10 cellular contexts compared by ENCODE assay signal in the genomic region with DNA sequence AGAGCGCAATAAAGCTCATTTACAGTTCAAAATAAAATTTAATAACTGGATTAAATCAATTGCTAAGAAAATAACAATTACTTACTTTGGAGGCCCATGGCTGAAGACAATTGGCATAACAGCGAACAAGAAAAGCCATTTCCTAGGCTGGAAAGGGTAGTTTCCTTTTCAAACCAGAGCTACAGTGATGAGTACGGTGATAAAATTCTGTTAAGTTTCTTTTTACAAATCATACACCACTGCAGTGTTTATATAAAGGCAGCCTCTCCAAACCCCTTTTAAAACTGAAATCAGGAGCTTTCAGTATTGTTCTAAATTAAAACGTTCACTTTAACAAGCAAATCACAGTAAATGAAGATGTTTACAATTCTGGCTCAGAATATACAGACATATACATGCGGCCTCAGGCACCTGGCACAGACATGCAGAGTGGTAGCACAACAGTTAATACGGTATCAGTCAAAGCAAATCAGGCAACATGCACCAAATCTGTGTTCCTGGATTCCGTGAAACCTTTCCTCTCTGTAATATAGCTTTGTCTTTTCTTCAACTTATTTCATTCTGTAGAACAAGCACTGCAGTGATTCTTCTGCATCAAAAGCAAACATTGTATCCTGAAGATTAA.
DNase-seq lines count a peak whose midpoint lies in the region; ATAC-seq and TF ChIP-seq lines count a peak whose summit lies in the region.
"Had no signal": no experiment of that assay in that cellular context is flagged by ENCODE, and none has a peak within 500 bp of the region (broad histone marks: within the 10 kb centered on the region; RNA-seq: fewer than 3 reads in every experiment).

No MANE protein-coding gene starts in this region.

- no peaks in the 10 kb centered on the region for H3K27me3 Mint-ChIP-seq in GM23338 (ENCODE audit: insufficient read depth, low read depth, poor library complexity)
- no peaks in the 10 kb centered on the region for H3K27me3 Mint-ChIP-seq in activated naive CD8-positive, alpha-beta T cell treated with anti-CD3 and anti-CD28 coated beads, Interleukin-2, amount 50 U/mL, for 24 hours
- H3K27me3 Mint-ChIP-seq in Caco-2 (ENCODE audit: insufficient read depth, unreplicated experiment), result no peaks in the 10 kb centered on the region

- no peak overlapping the region for H3K4me3 Mint-ChIP-seq in GM23338
- peak overlapping the region; percentile 78 for H3K4me3 Mint-ChIP-seq in activated naive CD8-positive, alpha-beta T cell treated with anti-CD3 and anti-CD28 coated beads, Interleukin-2, amount 50 U/mL, for 24 hours
- no peak overlapping the region for H3K4me3 Mint-ChIP-seq in Caco-2 (ENCODE audit: unreplicated experiment)

- H3K36me3 ChIP-seq in GM23338 (ENCODE audit: insufficient read depth) (no peaks in the 10 kb centered on the region), Caco-2 (ENCODE audit: control insufficient read depth, insufficient read depth, low read length) (no peaks in the 10 kb centered on the region)

- H3K36me3 Mint-ChIP-seq in GM23338 (ENCODE audit: low read depth) (no peaks in the 10 kb centered on the region), Caco-2 (ENCODE audit: insufficient read depth, unreplicated experiment) (peaks cover 2% of the 10 kb centered on the region)
- peaks cover 13% of the 10 kb centered on the region for H3K36me3 Mint-ChIP-seq in activated naive CD8-positive, alpha-beta T cell treated with anti-CD3 and anti-CD28 coated beads, Interleukin-2, amount 50 U/mL, for 24 hours (ENCODE audit: low read depth)

- TF ChIP-seq CTCF in GM23338 (conservative IDR thresholded peaks at IDR 0.05; ENCODE audit: low read depth in 2 of 2), result no peak
- no peak for TF ChIP-seq CTCF in Caco-2 (IDR thresholded peaks at IDR 0.05; ENCODE audit: insufficient read depth in 1 of 2, low read depth in 1 of 2, low read length in 1 of 2, severe bottlenecking in 1 of 2, unreplicated experiment in 1 of 2)

- POLR2A ChIA-PET in Caco-2 (lab: Charles Lee), result no interaction called here

- no peak overlapping the region for H3K4me2 ChIP-seq in GM23338

- ATAC-seq in GM23338 (no peak), GM18907 (IDR thresholded peaks at IDR 0.05; ENCODE audit: unreplicated experiment) (no peak), HG02884 (IDR thresholded peaks at IDR 0.05; ENCODE audit: unreplicated experiment) (no peak)
- peak; percentile 55 for ATAC-seq in activated naive CD8-positive, alpha-beta T cell treated with anti-CD3 and anti-CD28 coated beads, Interleukin-2, amount 50 U/mL, for 24 hours

- no peaks in the 10 kb centered on the region for H3K9me3 Mint-ChIP-seq in GM23338
- H3K9me3 Mint-ChIP-seq in activated naive CD8-positive, alpha-beta T cell treated with anti-CD3 and anti-CD28 coated beads, Interleukin-2, amount 50 U/mL, for 24 hours, result no peaks in the 10 kb centered on the region
- H3K9me3 Mint-ChIP-seq in Caco-2 (ENCODE audit: unreplicated experiment), result no peaks in the 10 kb centered on the region

- H3K9me3 ChIP-seq in Caco-2, result no peaks in the 10 kb centered on the region

- peaks cover 7% of the 10 kb centered on the region; the same call in 1 of the 2 replicates for H4K20me1 ChIP-seq in GM23338 (replicated peaks; ENCODE audit: insufficient read depth)

- H3K27ac Mint-ChIP-seq in GM23338 (peak overlapping the region; percentile 50; the same call in 1 of the 2 replicates), Caco-2 (ENCODE audit: unreplicated experiment) (no peak overlapping the region)
- H3K27ac Mint-ChIP-seq in activated naive CD8-positive, alpha-beta T cell treated with anti-CD3 and anti-CD28 coated beads, Interleukin-2, amount 50 U/mL, for 24 hours, result peak overlapping the region; percentile 81

- H3F3A ChIP-seq in GM23338 (replicated peaks; ENCODE audit: low read depth), result no peaks in the 10 kb centered on the region

- intact Hi-C loops in Caco-2 (cut with micrococcal nuclease; ENCODE audit: unreplicated experiment), result no loop called here

- H3K79me2 ChIP-seq in GM23338 (replicated peaks; ENCODE audit: insufficient read depth), result no peaks in the 10 kb centered on the region

- no TSS peak for BruUV-seq in Caco-2 (replicated peaks; lab: Mats Ljungman, UMichigan)

- peak; percentile 45 for DNase-seq in Ammon's horn (ENCODE audit: low spot score)
- no peak for DNase-seq in GM23338 (ENCODE audit: low spot score)
- no peak for DNase-seq in activated naive CD8-positive, alpha-beta T cell treated with anti-CD3 and anti-CD28 coated beads, Interleukin-2, amount 50 U/mL, for 24 hours
- DNase-seq in lung microvascular endothelial cell (ENCODE audit: low read depth in 2 of 2), result peak; percentile 49 to 56
- DNase-seq in Caco-2, result no peak
- DNase-seq in putamen (ENCODE audit: low spot score), result no peak
- DNase-seq: HCEC 1CT, NCI-H526 treated with DMSO at 0.1 percent for 48 hours had no signal

- H3K4me3 ChIP-seq in GM23338, result no peak overlapping the region
- no peak overlapping the region for H3K4me3 ChIP-seq in Caco-2 (ENCODE audit: low read depth, low read length)

- H3K27ac ChIP-seq in GM23338 (ENCODE audit: low read depth), result no peak overlapping the region

- H2AFZ ChIP-seq in GM23338, result no peak overlapping the region

- CTCF ChIA-PET in Caco-2 (lab: Charles Lee), result interaction anchor here (0.7 kb wide), 1 partner anchor 493 kb away, joined by 10 read pairs; no protein-coding TSS in a partner anchor

- no peaks in the 10 kb centered on the region for H3K9me2 ChIP-seq in GM23338 (ENCODE audit: insufficient read depth)

- H3K4me1 ChIP-seq in GM23338 (ENCODE audit: insufficient read depth) (peaks cover 7% of the 10 kb centered on the region; the same call in 1 of the 2 replicates), Caco-2 (peaks cover 5% of the 10 kb centered on the region; the same call in 1 of the 2 replicates)

- H3K27me3 ChIP-seq in GM23338 (ENCODE audit: insufficient read depth) (no peaks in the 10 kb centered on the region), Caco-2 (replicated peaks; ENCODE audit: control insufficient read depth, insufficient read depth, low read length) (no peaks in the 10 kb centered on the region)

- H3K4me1 Mint-ChIP-seq in GM23338 (peaks cover 8% of the 10 kb centered on the region; the same call in 2 of the 3 replicates), Caco-2 (ENCODE audit: low read depth, unreplicated experiment) (peaks cover 7% of the 10 kb centered on the region)
- H3K4me1 Mint-ChIP-seq in activated naive CD8-positive, alpha-beta T cell treated with anti-CD3 and anti-CD28 coated beads, Interleukin-2, amount 50 U/mL, for 24 hours, result peaks cover 79% of the 10 kb centered on the region

TF ChIP-seq in GM23338, 12 proteins besides CTCF, POLR2A, EP300 and RAD21:
- no peak for TF ChIP-seq ZNF114 (CRISPR knock-in tag; IDR thresholded peaks at IDR 0.05)
- no peak for TF ChIP-seq NANOG (IDR thresholded peaks at IDR 0.05; ENCODE audit: borderline replicate concordance)
- TF ChIP-seq STAT1 (IDR thresholded peaks at IDR 0.05; ENCODE audit: unreplicated experiment), result no peak
- no peak for TF ChIP-seq EZH2phosphoT487 (IDR thresholded peaks at IDR 0.05; ENCODE audit: unreplicated experiment)
- TF ChIP-seq ZNF331 (CRISPR knock-in tag; IDR thresholded peaks at IDR 0.05; ENCODE audit: low read depth), result no peak
- no peak for TF ChIP-seq CREB1 (CRISPR knock-in tag; IDR thresholded peaks at IDR 0.05; ENCODE audit: low read depth)
- no peak for TF ChIP-seq EZH2 (IDR thresholded peaks at IDR 0.05; ENCODE audit: low read depth, unreplicated experiment)
- TF ChIP-seq, protein P1, sequence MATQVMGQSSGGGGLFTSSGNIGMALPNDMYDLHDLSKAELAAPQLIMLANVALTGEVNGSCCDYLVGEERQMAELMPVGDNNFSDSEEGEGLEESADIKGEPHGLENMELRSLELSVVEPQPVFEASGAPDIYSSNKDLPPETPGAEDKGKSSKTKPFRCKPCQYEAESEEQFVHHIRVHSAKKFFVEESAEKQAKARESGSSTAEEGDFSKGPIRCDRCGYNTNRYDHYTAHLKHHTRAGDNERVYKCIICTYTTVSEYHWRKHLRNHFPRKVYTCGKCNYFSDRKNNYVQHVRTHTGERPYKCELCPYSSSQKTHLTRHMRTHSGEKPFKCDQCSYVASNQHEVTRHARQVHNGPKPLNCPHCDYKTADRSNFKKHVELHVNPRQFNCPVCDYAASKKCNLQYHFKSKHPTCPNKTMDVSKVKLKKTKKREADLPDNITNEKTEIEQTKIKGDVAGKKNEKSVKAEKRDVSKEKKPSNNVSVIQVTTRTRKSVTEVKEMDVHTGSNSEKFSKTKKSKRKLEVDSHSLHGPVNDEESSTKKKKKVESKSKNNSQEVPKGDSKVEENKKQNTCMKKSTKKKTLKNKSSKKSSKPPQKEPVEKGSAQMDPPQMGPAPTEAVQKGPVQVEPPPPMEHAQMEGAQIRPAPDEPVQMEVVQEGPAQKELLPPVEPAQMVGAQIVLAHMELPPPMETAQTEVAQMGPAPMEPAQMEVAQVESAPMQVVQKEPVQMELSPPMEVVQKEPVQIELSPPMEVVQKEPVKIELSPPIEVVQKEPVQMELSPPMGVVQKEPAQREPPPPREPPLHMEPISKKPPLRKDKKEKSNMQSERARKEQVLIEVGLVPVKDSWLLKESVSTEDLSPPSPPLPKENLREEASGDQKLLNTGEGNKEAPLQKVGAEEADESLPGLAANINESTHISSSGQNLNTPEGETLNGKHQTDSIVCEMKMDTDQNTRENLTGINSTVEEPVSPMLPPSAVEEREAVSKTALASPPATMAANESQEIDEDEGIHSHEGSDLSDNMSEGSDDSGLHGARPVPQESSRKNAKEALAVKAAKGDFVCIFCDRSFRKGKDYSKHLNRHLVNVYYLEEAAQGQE (IDR thresholded peaks at IDR 0.05; ENCODE audit: unreplicated experiment), result no peak
- TF ChIP-seq, protein P2, sequence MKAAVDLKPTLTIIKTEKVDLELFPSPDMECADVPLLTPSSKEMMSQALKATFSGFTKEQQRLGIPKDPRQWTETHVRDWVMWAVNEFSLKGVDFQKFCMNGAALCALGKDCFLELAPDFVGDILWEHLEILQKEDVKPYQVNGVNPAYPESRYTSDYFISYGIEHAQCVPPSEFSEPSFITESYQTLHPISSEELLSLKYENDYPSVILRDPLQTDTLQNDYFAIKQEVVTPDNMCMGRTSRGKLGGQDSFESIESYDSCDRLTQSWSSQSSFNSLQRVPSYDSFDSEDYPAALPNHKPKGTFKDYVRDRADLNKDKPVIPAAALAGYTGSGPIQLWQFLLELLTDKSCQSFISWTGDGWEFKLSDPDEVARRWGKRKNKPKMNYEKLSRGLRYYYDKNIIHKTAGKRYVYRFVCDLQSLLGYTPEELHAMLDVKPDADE (IDR thresholded peaks at IDR 0.05), result no peak

Comparison
In these comparisons a context has a peak if more than half of its experiments do, and no peak if none do; other contexts are left out.
1. DNase-seq: peak in Ammon's horn (single experiment) and lung microvascular endothelial cell (2 of 2); none in GM23338 (single experiment), activated naive CD8-positive, alpha-beta T cell treated with anti-CD3 and anti-CD28 coated beads, Interleukin-2, amount 50 U/mL, for 24 hours (single experiment), Caco-2 (0 of 2) and putamen (single experiment).